ENCODE assay signal across 13 cellular contexts in the genomic region with DNA sequence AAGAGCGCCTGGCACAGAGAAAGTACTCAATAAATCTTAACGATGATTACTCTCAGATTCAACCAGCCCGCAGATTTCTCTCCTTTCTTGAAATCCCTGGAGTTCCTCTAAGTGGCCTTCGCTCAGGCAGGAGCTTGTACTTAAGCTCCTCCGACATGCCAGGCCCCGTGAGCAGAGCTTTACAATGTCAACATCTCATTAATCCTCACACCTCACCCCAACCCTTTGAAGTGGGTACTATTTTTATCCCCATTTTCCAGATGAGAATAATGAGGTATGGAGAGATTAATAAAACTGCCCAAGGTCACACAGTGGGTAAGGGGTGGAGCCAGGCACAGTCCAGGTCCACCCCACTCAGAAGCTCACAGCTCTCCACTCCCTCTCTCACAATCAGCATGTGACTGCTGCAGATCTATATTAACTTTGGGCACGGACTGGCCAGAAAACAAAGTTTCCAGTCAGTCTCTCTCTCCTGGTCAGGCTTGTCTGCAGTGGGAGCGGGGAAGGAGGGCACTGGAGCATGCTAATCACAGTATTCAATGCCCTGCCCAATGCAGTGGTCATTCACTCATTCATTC. TPM values are rescaled to one million over a fixed set of nuclear protein-coding genes. Genes with fewer than 3 reads are reported as not detected.
A peak's percentile ranks its signal among the peaks of the same experiment; 100 is the strongest.
DNase-seq lines count a peak whose midpoint lies in the region; ATAC-seq and TF ChIP-seq lines count a peak whose summit lies in the region.
"Had no signal": no experiment of that assay in that cellular context is flagged by ENCODE, and none has a peak within 500 bp of the region (broad histone marks: within the 10 kb centered on the region; RNA-seq: fewer than 3 reads in every experiment).

No MANE protein-coding gene starts in this region.

- H3K4me3 Mint-ChIP-seq in activated CD4-positive, alpha-beta T cell treated with anti-CD3 and anti-CD28 coated beads for 36 hours, result peak overlapping the region; percentile 62
- peak overlapping the region; percentile 90 for H3K4me3 Mint-ChIP-seq in T-helper 17 cell

- no peaks in the 10 kb centered on the region for H3K27me3 Mint-ChIP-seq in activated CD4-positive, alpha-beta T cell treated with anti-CD3 and anti-CD28 coated beads for 36 hours
- H3K27me3 Mint-ChIP-seq in T-helper 17 cell, result no peaks in the 10 kb centered on the region

- peak overlapping the region; percentile 96 for H3K27ac Mint-ChIP-seq in activated CD4-positive, alpha-beta T cell treated with anti-CD3 and anti-CD28 coated beads for 36 hours
- H3K27ac Mint-ChIP-seq in T-helper 17 cell, result peak overlapping the region; percentile 97

- POLR2A ChIA-PET in activated CD4-positive, alpha-beta T cell treated with anti-CD3 and anti-CD28 coated beads for 36 hours (lab: Charles Lee), result interaction anchor here (1.0 to 1.5 kb wide), 3 partner anchors 9 to 71 kb away, joined by 3 to 8 read pairs (median 3); no protein-coding TSS in a partner anchor

- H3K4me3 ChIP-seq in retinal pigment epithelial cell (ENCODE audit: low read length), result no peak overlapping the region
- H3K4me3 ChIP-seq: vagina had no signal

- intact Hi-C loops in activated CD4-positive, alpha-beta T cell treated with anti-CD3 and anti-CD28 coated beads for 36 hours (cut with DNase I, micrococcal nuclease), result no loop called here

- no peak for TF ChIP-seq CTCF in retinal pigment epithelial cell (conservative IDR thresholded peaks at IDR 0.05; ENCODE audit: low read depth, low read length)

- peaks cover 38% of the 10 kb centered on the region for H3K36me3 Mint-ChIP-seq in activated CD4-positive, alpha-beta T cell treated with anti-CD3 and anti-CD28 coated beads for 36 hours (ENCODE audit: low read depth)
- peaks cover 11% of the 10 kb centered on the region for H3K36me3 Mint-ChIP-seq in T-helper 17 cell (ENCODE audit: low read depth)

- DNase-seq in activated CD4-positive, alpha-beta T cell treated with anti-CD3 and anti-CD28 coated beads for 36 hours, result no peak
- no peak for DNase-seq in activated CD4-positive, alpha-beta T cell treated with anti-CD3 and anti-CD28 coated beads, Interleukin-2, amount 50 U/mL, for 4 hours
- DNase-seq in T-helper 17 cell (no peak), retinal pigment epithelial cell (ENCODE audit: low read depth) (peak; percentile 88), NCI-H2227 treated with DMSO at 0.1 percent for 48 hours (lab: John Stamatoyannopoulos, UW) (no peak), NCI-H1105 (lab: John Stamatoyannopoulos, UW) (no peak)
- DNase-seq: activated gamma-delta T cell treated with Interleukin-2 at 50 U/mL for 16 hours, COR-L47, NCI-H1694, NCI-H524 treated with DMSO at 0.1 percent for 48 hours had no signal

- peaks cover 59% of the 10 kb centered on the region for H3K4me1 Mint-ChIP-seq in activated CD4-positive, alpha-beta T cell treated with anti-CD3 and anti-CD28 coated beads for 36 hours
- H3K4me1 Mint-ChIP-seq in T-helper 17 cell, result peaks cover 29% of the 10 kb centered on the region

- CTCF ChIA-PET in activated CD4-positive, alpha-beta T cell treated with anti-CD3 and anti-CD28 coated beads for 36 hours (lab: Charles Lee), result interaction anchor here (0.5 to 3.3 kb wide), 12 partner anchors 9 to 835 kb away, joined by 3 to 14 read pairs (median 3); no protein-coding TSS in a partner anchor

- peaks cover 2% of the 10 kb centered on the region for H3K9me3 ChIP-seq in T-helper 17 cell (ENCODE audit: control insufficient read depth, low read length, poor library complexity, severe bottlenecking)
- H3K9me3 ChIP-seq: vagina had no signal

- no peak for ATAC-seq in activated CD4-positive, alpha-beta T cell treated with anti-CD3 and anti-CD28 coated beads for 36 hours
- no peak for ATAC-seq in T-helper 17 cell
- ATAC-seq in esophagus mucosa, result peak; percentile 69
- ATAC-seq in HG03342 (IDR thresholded peaks at IDR 0.05; ENCODE audit: unreplicated experiment), result no peak

- peaks cover 12% of the 10 kb centered on the region for H3K9me3 Mint-ChIP-seq in activated CD4-positive, alpha-beta T cell treated with anti-CD3 and anti-CD28 coated beads for 36 hours (ENCODE audit: low read depth)

RNA-seq across cellular contexts. Expression of a gene that starts 18.0 kb away (rescaled TPM):
- total RNA-seq in activated CD4-positive, alpha-beta T cell treated with anti-CD3 and anti-CD28 coated beads for 36 hours, result 10 to 100 TPM; 62.3 to 76.2 TPM
- total RNA-seq in T-helper 17 cell (10 to 100 TPM; 62.8 to 67.6 TPM), esophagus mucosa (9.5 TPM)
